8 cellular contexts compared by ENCODE assay signal in the genomic region with DNA sequence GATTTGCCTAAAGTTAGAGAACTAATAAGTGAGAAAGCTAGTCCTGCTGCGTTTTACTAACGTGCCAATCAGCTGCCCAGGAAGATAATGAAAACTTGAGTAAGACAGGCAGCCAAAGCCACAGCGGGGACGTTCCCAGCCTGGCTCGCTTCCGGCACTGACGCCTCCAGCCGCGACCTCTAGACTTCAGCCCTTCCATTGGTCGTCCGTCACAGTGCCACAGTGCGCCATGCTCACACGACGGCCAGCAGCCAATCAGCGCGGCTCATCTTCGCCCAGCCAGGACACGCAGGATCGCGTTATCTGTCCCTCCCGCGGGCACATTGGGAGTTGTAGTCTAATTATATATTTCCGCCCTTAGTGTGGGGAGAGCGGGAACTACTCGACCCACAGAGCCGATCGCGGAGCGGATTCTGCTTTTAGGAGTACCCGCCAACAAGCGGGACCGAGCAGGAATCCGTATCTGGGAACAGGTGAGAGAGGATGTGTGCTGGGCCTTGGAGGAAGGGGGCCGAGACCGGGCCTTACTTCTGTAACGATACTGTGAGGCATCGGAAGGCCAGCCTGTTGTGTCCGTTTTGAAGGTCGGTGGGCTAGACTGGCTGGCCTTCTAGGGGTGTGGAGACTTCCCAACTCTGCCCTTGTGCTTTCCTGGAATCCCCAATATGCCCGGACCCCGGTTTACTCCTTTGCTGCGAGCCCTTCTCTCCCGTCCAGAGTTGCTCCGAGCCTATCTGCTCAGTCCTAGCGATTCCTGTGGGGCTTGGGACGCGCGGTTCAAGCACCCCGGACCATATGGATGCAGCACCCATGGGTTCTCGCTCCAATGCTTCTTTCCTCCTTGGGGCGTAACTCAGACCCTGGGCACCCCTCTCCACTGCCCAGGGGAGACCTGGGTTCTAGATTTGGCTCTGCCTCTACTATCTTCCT. TPM values are rescaled to one million over a fixed set of nuclear protein-coding genes. Genes with fewer than 3 reads are reported as not detected.
DNase-seq lines count a peak whose midpoint lies in the region; ATAC-seq lines count a peak whose summit lies in the region.

A gene (plus strand): TSS at position 374 of the 930 bp plus-strand sequence. CDS start 924 bp downstream, outside the sequence.

- no peaks in the 10 kb centered on the region for H3K9me3 ChIP-seq in effector memory CD4-positive, alpha-beta T cell (ENCODE audit: control insufficient read depth, low read length)

- DNase-seq in COLO668 (lab: John Stamatoyannopoulos, UW; ENCODE audit: unreplicated experiment) (peak; percentile 99), HT1080 (ENCODE audit: low read depth) (peak; percentile 99), NOMO-1 treated with DMSO at 0.1 percent for 48 hours (lab: John Stamatoyannopoulos, UW; ENCODE audit: unreplicated experiment) (peak; percentile 100), medulla oblongata (ENCODE audit: extremely low spot score) (peak; percentile 100)
- DNase-seq in activated CD8-positive, alpha-beta memory T cell treated with anti-CD3 and anti-CD28 coated beads for 4 hours (ENCODE audit: low read depth in 2 of 2): peak; percentile 91 to 97
- DNase-seq in effector memory CD4-positive, alpha-beta T cell: peak; percentile 95 to 98 (median 97)
- DNase-seq in stimulated activated CD8-positive, alpha-beta memory T cell treated with anti-CD3 and anti-CD28 coated beads, Interleukin-12 subunit alpha, Interleukin-12 subunit beta, amount 100 ng/mL, for 1 hour (ENCODE audit: low read depth): peak; percentile 95

- no peaks in the 10 kb centered on the region for H3K27me3 ChIP-seq in effector memory CD4-positive, alpha-beta T cell (replicated peaks; ENCODE audit: control insufficient read depth, insufficient read depth, low read length, poor library complexity, severe bottlenecking)

- H3K4me3 ChIP-seq in effector memory CD4-positive, alpha-beta T cell (ENCODE audit: insufficient read depth, low read depth, low read length, poor library complexity, severe bottlenecking): peak within 1 kb of the TSS; percentile 55

- no peaks in the 10 kb centered on the region for H3K36me3 ChIP-seq in effector memory CD4-positive, alpha-beta T cell (ENCODE audit: control insufficient read depth, insufficient read depth, low read length)

- H3K4me1 ChIP-seq in effector memory CD4-positive, alpha-beta T cell (ENCODE audit: control insufficient read depth, insufficient read depth, low read length, poor library complexity, severe bottlenecking): peaks cover 10% of the 10 kb centered on the region

- H3K27ac ChIP-seq in effector memory CD4-positive, alpha-beta T cell (ENCODE audit: insufficient read depth, low read length, poor library complexity, severe bottlenecking): peak within 1 kb of the TSS; percentile 90

- ATAC-seq in GM21360 (IDR thresholded peaks at IDR 0.05; ENCODE audit: unreplicated experiment): peak; percentile 94

RNA-seq across cellular contexts. Expression of the gene that starts here (rescaled TPM):
- 233 and 262 TPM in 2 replicates for total RNA-seq in HT1080 (2014; rRNA removed; shearing (Covaris generic))
- 177 and 182 TPM in 2 replicates for polyA plus RNA-seq in HT1080 (2015; cell fraction: cytosol; rRNA removed)
- 238 and 245 TPM in 2 replicates for polyA plus RNA-seq in HT1080 (2015; cell fraction: nucleus; rRNA removed)

Comparison
In these comparisons a context has a peak if more than half of its experiments do, and no peak if none do; other contexts are left out.
1. Peak in every context shown above with its lines: DNase-seq, ATAC-seq, H3K4me3 ChIP-seq and H3K27ac ChIP-seq.